ENCODE assay signal across 1 cellular context in the genomic region with DNA sequence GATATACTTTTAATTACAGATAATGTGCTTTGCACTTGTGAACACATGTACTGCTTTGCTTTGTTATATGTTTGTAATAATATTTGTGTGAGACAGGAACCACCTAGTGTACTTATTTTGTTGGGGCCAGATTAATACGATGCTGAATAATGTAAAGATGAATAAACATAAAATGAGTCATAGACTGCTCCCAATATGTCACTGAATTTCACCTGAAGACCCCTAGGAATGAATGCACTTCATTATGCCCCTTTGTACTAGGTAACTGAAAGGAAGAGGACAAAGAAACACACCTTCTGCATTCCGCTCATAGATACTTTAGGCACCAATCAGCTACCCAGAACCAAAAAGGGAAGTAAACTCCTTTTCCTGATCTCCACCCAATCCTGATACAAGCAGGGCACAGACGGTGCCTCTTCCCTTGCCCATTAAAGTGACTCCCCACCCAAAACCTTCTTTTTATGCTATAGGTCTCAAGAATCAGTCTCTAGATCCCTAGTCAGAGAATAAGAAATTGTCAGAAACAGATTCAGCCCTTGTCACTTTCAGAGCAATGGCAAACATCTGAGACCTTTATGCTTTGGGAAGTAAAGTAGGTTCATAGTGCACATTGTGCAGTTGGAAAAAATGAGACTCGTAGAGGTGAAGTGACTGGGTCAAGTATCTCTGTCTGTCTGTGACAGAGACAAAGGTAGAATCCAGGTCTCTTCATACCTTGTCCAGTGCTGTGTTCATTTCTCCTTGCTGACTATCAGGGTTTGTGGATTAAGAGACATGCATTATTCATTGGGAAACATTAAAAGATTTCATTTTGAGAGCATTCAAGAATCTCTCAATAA.
TF ChIP-seq lines count a peak whose summit lies in the region.

No MANE protein-coding gene starts in this region.

TF ChIP-seq in GM23338, 12 proteins besides CTCF, POLR2A, EP300 and RAD21 (continued from another document):
- TF ChIP-seq, protein P1, sequence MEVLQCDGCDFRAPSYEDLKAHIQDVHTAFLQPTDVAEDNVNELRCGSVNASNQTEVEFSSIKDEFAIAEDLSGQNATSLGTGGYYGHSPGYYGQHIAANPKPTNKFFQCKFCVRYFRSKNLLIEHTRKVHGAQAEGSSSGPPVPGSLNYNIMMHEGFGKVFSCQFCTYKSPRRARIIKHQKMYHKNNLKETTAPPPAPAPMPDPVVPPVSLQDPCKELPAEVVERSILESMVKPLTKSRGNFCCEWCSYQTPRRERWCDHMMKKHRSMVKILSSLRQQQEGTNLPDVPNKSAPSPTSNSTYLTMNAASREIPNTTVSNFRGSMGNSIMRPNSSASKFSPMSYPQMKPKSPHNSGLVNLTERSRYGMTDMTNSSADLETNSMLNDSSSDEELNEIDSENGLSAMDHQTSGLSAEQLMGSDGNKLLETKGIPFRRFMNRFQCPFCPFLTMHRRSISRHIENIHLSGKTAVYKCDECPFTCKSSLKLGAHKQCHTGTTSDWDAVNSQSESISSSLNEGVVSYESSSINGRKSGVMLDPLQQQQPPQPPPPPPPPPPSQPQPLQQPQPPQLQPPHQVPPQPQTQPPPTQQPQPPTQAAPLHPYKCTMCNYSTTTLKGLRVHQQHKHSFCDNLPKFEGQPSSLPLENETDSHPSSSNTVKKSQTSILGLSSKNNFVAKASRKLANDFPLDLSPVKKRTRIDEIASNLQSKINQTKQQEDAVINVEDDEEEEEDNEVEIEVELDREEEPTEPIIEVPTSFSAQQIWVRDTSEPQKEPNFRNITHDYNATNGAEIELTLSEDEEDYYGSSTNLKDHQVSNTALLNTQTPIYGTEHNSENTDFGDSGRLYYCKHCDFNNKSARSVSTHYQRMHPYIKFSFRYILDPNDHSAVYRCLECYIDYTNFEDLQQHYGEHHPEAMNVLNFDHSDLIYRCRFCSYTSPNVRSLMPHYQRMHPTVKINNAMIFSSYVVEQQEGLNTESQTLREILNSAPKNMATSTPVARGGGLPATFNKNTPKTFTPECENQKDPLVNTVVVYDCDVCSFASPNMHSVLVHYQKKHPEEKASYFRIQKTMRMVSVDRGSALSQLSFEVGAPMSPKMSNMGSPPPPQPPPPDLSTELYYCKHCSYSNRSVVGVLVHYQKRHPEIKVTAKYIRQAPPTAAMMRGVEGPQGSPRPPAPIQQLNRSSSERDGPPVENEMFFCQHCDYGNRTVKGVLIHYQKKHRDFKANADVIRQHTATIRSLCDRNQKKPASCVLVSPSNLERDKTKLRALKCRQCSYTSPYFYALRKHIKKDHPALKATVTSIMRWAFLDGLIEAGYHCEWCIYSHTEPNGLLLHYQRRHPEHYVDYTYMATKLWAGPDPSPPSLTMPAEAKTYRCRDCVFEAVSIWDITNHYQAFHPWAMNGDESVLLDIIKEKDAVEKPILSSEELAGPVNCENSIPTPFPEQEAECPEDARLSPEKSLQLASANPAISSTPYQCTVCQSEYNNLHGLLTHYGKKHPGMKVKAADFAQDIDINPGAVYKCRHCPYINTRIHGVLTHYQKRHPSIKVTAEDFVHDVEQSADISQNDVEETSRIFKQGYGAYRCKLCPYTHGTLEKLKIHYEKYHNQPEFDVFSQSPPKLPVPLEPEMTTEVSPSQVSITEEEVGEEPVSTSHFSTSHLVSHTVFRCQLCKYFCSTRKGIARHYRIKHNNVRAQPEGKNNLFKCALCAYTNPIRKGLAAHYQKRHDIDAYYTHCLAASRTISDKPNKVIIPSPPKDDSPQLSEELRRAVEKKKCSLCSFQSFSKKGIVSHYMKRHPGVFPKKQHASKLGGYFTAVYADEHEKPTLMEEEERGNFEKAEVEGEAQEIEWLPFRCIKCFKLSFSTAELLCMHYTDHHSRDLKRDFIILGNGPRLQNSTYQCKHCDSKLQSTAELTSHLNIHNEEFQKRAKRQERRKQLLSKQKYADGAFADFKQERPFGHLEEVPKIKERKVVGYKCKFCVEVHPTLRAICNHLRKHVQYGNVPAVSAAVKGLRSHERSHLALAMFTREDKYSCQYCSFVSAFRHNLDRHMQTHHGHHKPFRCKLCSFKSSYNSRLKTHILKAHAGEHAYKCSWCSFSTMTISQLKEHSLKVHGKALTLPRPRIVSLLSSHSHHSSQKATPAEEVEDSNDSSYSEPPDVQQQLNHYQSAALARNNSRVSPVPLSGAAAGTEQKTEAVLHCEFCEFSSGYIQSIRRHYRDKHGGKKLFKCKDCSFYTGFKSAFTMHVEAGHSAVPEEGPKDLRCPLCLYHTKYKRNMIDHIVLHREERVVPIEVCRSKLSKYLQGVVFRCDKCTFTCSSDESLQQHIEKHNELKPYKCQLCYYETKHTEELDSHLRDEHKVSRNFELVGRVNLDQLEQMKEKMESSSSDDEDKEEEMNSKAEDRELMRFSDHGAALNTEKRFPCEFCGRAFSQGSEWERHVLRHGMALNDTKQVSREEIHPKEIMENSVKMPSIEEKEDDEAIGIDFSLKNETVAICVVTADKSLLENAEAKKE (CRISPR knock-in tag; IDR thresholded peaks at IDR 0.05), result no peak
- TF ChIP-seq CREB1 (CRISPR knock-in tag; IDR thresholded peaks at IDR 0.05; ENCODE audit: low read depth), result no peak
- TF ChIP-seq EZH2phosphoT487 (IDR thresholded peaks at IDR 0.05; ENCODE audit: unreplicated experiment), result no peak
- TF ChIP-seq ZNF331 (CRISPR knock-in tag; IDR thresholded peaks at IDR 0.05; ENCODE audit: low read depth), result no peak
- TF ChIP-seq, protein P2, sequence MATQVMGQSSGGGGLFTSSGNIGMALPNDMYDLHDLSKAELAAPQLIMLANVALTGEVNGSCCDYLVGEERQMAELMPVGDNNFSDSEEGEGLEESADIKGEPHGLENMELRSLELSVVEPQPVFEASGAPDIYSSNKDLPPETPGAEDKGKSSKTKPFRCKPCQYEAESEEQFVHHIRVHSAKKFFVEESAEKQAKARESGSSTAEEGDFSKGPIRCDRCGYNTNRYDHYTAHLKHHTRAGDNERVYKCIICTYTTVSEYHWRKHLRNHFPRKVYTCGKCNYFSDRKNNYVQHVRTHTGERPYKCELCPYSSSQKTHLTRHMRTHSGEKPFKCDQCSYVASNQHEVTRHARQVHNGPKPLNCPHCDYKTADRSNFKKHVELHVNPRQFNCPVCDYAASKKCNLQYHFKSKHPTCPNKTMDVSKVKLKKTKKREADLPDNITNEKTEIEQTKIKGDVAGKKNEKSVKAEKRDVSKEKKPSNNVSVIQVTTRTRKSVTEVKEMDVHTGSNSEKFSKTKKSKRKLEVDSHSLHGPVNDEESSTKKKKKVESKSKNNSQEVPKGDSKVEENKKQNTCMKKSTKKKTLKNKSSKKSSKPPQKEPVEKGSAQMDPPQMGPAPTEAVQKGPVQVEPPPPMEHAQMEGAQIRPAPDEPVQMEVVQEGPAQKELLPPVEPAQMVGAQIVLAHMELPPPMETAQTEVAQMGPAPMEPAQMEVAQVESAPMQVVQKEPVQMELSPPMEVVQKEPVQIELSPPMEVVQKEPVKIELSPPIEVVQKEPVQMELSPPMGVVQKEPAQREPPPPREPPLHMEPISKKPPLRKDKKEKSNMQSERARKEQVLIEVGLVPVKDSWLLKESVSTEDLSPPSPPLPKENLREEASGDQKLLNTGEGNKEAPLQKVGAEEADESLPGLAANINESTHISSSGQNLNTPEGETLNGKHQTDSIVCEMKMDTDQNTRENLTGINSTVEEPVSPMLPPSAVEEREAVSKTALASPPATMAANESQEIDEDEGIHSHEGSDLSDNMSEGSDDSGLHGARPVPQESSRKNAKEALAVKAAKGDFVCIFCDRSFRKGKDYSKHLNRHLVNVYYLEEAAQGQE (IDR thresholded peaks at IDR 0.05; ENCODE audit: unreplicated experiment), result no peak
- no peak for TF ChIP-seq POLR2AphosphoS5 (IDR thresholded peaks at IDR 0.05; ENCODE audit: low read depth)
